26 cellular contexts compared by ENCODE assay signal in the genomic region with DNA sequence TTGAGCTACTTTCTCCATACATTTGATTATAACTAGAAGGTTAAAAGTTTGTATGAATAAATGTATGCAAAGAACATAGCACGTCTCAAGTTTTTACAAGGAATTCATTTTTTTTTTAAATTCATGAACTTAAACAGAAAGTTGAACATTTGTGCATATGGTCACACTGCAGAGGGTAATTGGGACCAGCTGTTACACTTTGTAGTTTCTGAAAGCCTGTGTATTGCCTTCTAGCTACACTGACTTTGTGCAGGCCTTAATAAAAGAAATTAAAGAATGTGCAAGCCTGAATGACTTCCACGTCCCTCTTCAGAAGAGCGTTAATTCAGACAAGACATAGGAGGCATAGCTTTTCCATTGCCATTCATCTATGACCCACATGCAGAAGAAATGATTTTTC.
DNase-seq lines count a peak whose midpoint lies in the region; ATAC-seq and TF ChIP-seq lines count a peak whose summit lies in the region.
"Had no signal": no experiment of that assay in that cellular context is flagged by ENCODE, and none has a peak within 500 bp of the region (broad histone marks: within the 10 kb centered on the region; RNA-seq: fewer than 3 reads in every experiment).

No MANE protein-coding gene starts in this region.

- peaks cover under 1% of the 10 kb centered on the region for H3K9me3 Mint-ChIP-seq in activated CD8-positive, alpha-beta memory T cell treated with anti-CD3 and anti-CD28 coated beads, Interleukin-2, amount 10 ng/mL, durations not matched to agents 7 days and 5 days (ENCODE audit: low read depth)
- H3K9me3 Mint-ChIP-seq: memory B cell; T-helper 1 cell treated with Interleukin-12 subunit alpha and Interleukin-12 subunit beta and Interleukin-4 antibody, amounts not matched to agents 30 μg/mL and 1 μg/mL, for 36 hours had no signal

- no peaks in the 10 kb centered on the region for H3K27me3 Mint-ChIP-seq in activated CD8-positive, alpha-beta memory T cell treated with anti-CD3 and anti-CD28 coated beads, Interleukin-2, amount 10 ng/mL, durations not matched to agents 7 days and 5 days
- H3K27me3 Mint-ChIP-seq: memory B cell had no signal

- H3K36me3 ChIP-seq in mesodermal cell (ENCODE audit: control insufficient read depth, insufficient read depth, low read length) = no peaks in the 10 kb centered on the region
- H3K36me3 ChIP-seq: HAP-1, ovary, SJSA1, vagina had no signal

- H3K27ac Mint-ChIP-seq in activated CD8-positive, alpha-beta memory T cell treated with anti-CD3 and anti-CD28 coated beads, Interleukin-2, amount 10 ng/mL, durations not matched to agents 7 days and 5 days = no peak overlapping the region
- H3K27ac Mint-ChIP-seq: activated CD8-positive, alpha-beta T cell treated with anti-CD3 and anti-CD28 coated beads, Interleukin-2, amount 10 ng/mL, durations not matched to agents 7 days and 5 days; memory B cell; T-helper 1 cell treated with Interleukin-12 subunit alpha and Interleukin-12 subunit beta and Interleukin-4 antibody, amounts not matched to agents 30 μg/mL and 1 μg/mL, for 36 hours had no signal

- no peaks in the 10 kb centered on the region for H3K9me3 ChIP-seq in mesodermal cell (ENCODE audit: control insufficient read depth, low read length)
- H3K9me3 ChIP-seq: A549, HAP-1, ovary, SJSA1, vagina had no signal

- no peaks in the 10 kb centered on the region for H3K36me3 Mint-ChIP-seq in activated CD8-positive, alpha-beta memory T cell treated with anti-CD3 and anti-CD28 coated beads, Interleukin-2, amount 10 ng/mL, durations not matched to agents 7 days and 5 days
- H3K36me3 Mint-ChIP-seq: memory B cell had no signal

- H3K4me3 Mint-ChIP-seq in activated CD8-positive, alpha-beta memory T cell treated with anti-CD3 and anti-CD28 coated beads, Interleukin-2, amount 10 ng/mL, durations not matched to agents 7 days and 5 days = no peak overlapping the region
- H3K4me3 Mint-ChIP-seq: activated CD8-positive, alpha-beta T cell treated with anti-CD3 and anti-CD28 coated beads, Interleukin-2, amount 10 ng/mL, durations not matched to agents 7 days and 5 days; memory B cell; T-helper 1 cell treated with Interleukin-12 subunit alpha and Interleukin-12 subunit beta and Interleukin-4 antibody, amounts not matched to agents 30 μg/mL and 1 μg/mL, for 36 hours had no signal

- CTCF ChIA-PET in activated CD8-positive, alpha-beta memory T cell treated with anti-CD3 and anti-CD28 coated beads, Interleukin-2, amount 10 ng/mL, durations not matched to agents 7 days and 5 days (lab: Charles Lee) = no interaction called here

- ATAC-seq in activated CD8-positive, alpha-beta memory T cell treated with anti-CD3 and anti-CD28 coated beads, Interleukin-2, amount 10 ng/mL, durations not matched to agents 7 days and 5 days = no peak
- ATAC-seq in esophagus mucosa = no peak
- ATAC-seq: A549; activated CD8-positive, alpha-beta T cell treated with anti-CD3 and anti-CD28 coated beads, Interleukin-2, amount 10 ng/mL, durations not matched to agents 7 days and 5 days; HepG2; left cardiac atrium; Panc1 had no signal

- H3K4me3 ChIP-seq in AG10803 (ENCODE audit: low read length) (no peak overlapping the region), mesodermal cell (ENCODE audit: extremely low read depth, insufficient read depth, low read length, poor library complexity, severe bottlenecking) (no peak overlapping the region)
- H3K4me3 ChIP-seq: A549; BLaER1 treated with 17β-estradiol and CSF1 and Interleukin-3, amounts not matched to agents 10 nM and 100 nM; coronary artery; HAP-1; ovary; SJSA1; vagina had no signal

- peak overlapping the region; percentile 14 for H3K27ac ChIP-seq in mesodermal cell (ENCODE audit: low read depth, low read length, severe bottlenecking)
- H3K27ac ChIP-seq: A549; BLaER1 treated with 17β-estradiol and CSF1 and Interleukin-3, amounts not matched to agents 10 nM and 100 nM; coronary artery; ovary; SJSA1; vagina had no signal

- no peak for TF ChIP-seq CTCF in AG10803 (conservative IDR thresholded peaks at IDR 0.05; ENCODE audit: low read length)

- DNase-seq in AG10803 (ENCODE audit: low read depth) = peak; percentile 65
- DNase-seq in NCI-H2171 treated with DMSO at 0.1 percent for 48 hours (lab: John Stamatoyannopoulos, UW) = peak; percentile 45
- DNase-seq in dedifferentiated amniotic fluid mesenchymal stem cell (ENCODE audit: extremely low spot score) = peak; percentile 53
- no peak for DNase-seq in COLO829 (ENCODE audit: low spot score)
- DNase-seq in GDM1 (lab: John Stamatoyannopoulos, UW) = no peak
- no peak for DNase-seq in activated CD8-positive, alpha-beta memory T cell treated with anti-CD3 and anti-CD28 coated beads, Interleukin-2, amount 10 ng/mL, durations not matched to agents 7 days and 5 days
- DNase-seq: activated CD4-positive, alpha-beta T cell treated with anti-CD3 and anti-CD28 coated beads for 1 hour; activated CD8-positive, alpha-beta T cell treated with anti-CD3 and anti-CD28 coated beads, Interleukin-2, amount 10 ng/mL, durations not matched to agents 7 days and 5 days; activated naive CD4-positive, alpha-beta T cell; activated T-cell treated with anti-CD3 and anti-CD28 coated beads, Interleukin-2, amount 50 U/mL, for 1 hour; head of caudate nucleus; left cardiac atrium; NCI-H2029; ovary had no signal

- WGBS in mesodermal cell (ENCODE audit: insufficient coverage in 2 of 2), 2 experiments = 90 to 100% methylated on average over 2 of the region's 3 CpGs

- no peaks in the 10 kb centered on the region for H3K4me1 Mint-ChIP-seq in activated CD8-positive, alpha-beta memory T cell treated with anti-CD3 and anti-CD28 coated beads, Interleukin-2, amount 10 ng/mL, durations not matched to agents 7 days and 5 days
- H3K4me1 Mint-ChIP-seq: memory B cell had no signal

- no peaks in the 10 kb centered on the region for H3K4me1 ChIP-seq in mesodermal cell (ENCODE audit: control insufficient read depth, insufficient read depth, low read length, poor library complexity, severe bottlenecking)
- H3K4me1 ChIP-seq: A549, HAP-1, SJSA1, vagina had no signal

Comparison
In these comparisons a context has a peak if more than half of its experiments do, and no peak if none do; other contexts are left out.
1. DNase-seq: peak in AG10803 (single experiment), NCI-H2171 treated with DMSO at 0.1 percent for 48 hours (single experiment) and dedifferentiated amniotic fluid mesenchymal stem cell (single experiment); none in COLO829 (single experiment), GDM1 (single experiment) and activated CD8-positive, alpha-beta memory T cell treated with anti-CD3 and anti-CD28 coated beads, Interleukin-2, amount 10 ng/mL, durations not matched to agents 7 days and 5 days (single experiment).